ENCODE assay signal across 27 cellular contexts in the genomic region with DNA sequence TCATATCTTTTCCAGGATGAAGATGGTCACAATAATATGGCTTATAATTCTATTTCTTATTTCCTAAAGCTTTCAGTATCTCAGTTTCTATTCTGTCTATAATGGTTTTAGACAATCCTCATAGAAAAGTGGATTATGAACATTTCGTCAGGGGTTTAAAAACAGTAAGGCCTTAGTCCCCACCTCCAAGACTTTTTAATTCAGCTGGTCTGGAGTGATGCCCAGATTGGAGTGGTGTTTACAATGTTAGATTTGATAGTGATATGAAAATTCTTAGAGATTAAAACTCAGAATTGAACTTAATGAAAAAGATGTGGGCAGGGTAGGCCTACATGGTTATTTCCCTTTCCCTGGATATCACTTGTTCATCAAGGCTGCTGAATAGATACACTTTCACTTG.
"Had no signal": no experiment of that assay in that cellular context is flagged by ENCODE, and none has a peak within 500 bp of the region (broad histone marks: within the 10 kb centered on the region; RNA-seq: fewer than 3 reads in every experiment).

No MANE protein-coding gene starts in this region.

- H3K9ac ChIP-seq: KMS-11 had no signal

- H3K4me3 ChIP-seq: PC-9, SJCRH30, SK-N-MC had no signal

- H3K27ac ChIP-seq: KMS-11, PC-9, RWPE1, SJCRH30, SK-N-MC had no signal

- H3K36me3 ChIP-seq: SJCRH30 had no signal

- DNase-seq: Karpas-422, MM.1S, MV-4-11, NCI-H1092, NCI-H1105, NCI-H1417 treated with DMSO at 0.1 percent for 48 hours, NCI-H1436 treated with DMSO at 0.1 percent for 48 hours, NCI-H1694 treated with DMSO at 0.1 percent for 48 hours, NCI-H187 treated with DMSO at 0.1 percent for 48 hours, NCI-H2029, NCI-H2081, NCI-H2171 treated with DMSO at 0.1 percent for 48 hours, NCI-H2227 treated with DMSO at 0.1 percent for 48 hours, NCI-H345, NCI-H446, NCI-H510A treated with DMSO at 0.1 percent for 48 hours, NCI-H524 treated with DMSO at 0.1 percent for 48 hours, NCI-H526 treated with DMSO at 0.1 percent for 48 hours, NCI-H774, PC-9, SHP77, SIG-M5, SJCRH30, SW 1271 had no signal

- H3K4me1 ChIP-seq: SJCRH30 had no signal
